In genomic region chr16:85420501-85421337, GRCh38 we compare ENCODE assay signal across 8 cellular contexts.
A peak's percentile ranks its signal among the peaks of the same experiment; 100 is the strongest.
DNase-seq lines count a peak whose midpoint lies in the region; ATAC-seq and TF ChIP-seq lines count a peak whose summit lies in the region.

No MANE protein-coding gene starts in this region.

- peak; percentile 17 for DNase-seq in BE2C
- DNase-seq in HAP-1 (ENCODE audit: low spot score in 2 of 2) = peak; percentile 42 to 82
- peak; percentile 77 for DNase-seq in RPMI8226
- DNase-seq in activated gamma-delta T cell treated with anti-CD3 and anti-CD28 coated beads, Interleukin-2, amount 50 U/mL, for 16 hours (ENCODE audit: low read depth) = peak; percentile 67
- DNase-seq in heart left ventricle = peak; percentile 44 to 82 (median 54)
- DNase-seq in stimulated activated CD4-positive, alpha-beta T cell treated with anti-CD3 and anti-CD28 coated beads, Interleukin-12 subunit alpha, Interleukin-12 subunit beta, amount 100 ng/mL, for 24 hours (ENCODE audit: low read depth in 2 of 2) = peak; percentile 57 to 59
- no peak for DNase-seq in NCI-H1092 treated with DMSO at 0.1 percent for 48 hours (lab: John Stamatoyannopoulos, UW)
- no peak for DNase-seq in NCI-H187 treated with DMSO at 0.1 percent for 48 hours (lab: John Stamatoyannopoulos, UW)

- H3K27me3 ChIP-seq in BE2C (no peaks in the 10 kb centered on the region), HAP-1 (ENCODE audit: low read depth) (no peaks in the 10 kb centered on the region), heart left ventricle (no peaks in the 10 kb centered on the region)

- peak in 1 of 2 donors; percentile 35 for TF ChIP-seq POLR2A in heart left ventricle (IDR thresholded peaks at IDR 0.05)

- H3K27ac ChIP-seq in heart left ventricle = no peak overlapping the region

- in situ Hi-C loops in HAP-1 (cut with MboI; ENCODE audit: low sequenced_read_pairs) = no loop called here

- H3K4me3 ChIP-seq in BE2C (ENCODE audit: low read depth, low read length) (no peak overlapping the region), HAP-1 (no peak overlapping the region), heart left ventricle (no peak overlapping the region)

- intact Hi-C loops in heart left ventricle (cut with DNase I) = loop anchor here (1.0 to 10.0 kb wide), 12 partner anchors 64 to 306 kb away; partner anchors contain the start of gene CIBAR2 (in 1 of the 10)

- H3K36me3 ChIP-seq in BE2C = no peaks in the 10 kb centered on the region
- H3K36me3 ChIP-seq in HAP-1 (replicated peaks) = no peaks in the 10 kb centered on the region
- H3K36me3 ChIP-seq in heart left ventricle = no peaks in the 10 kb centered on the region

- TF ChIP-seq CTCF in BE2C (IDR thresholded peaks at IDR 0.05; ENCODE audit: low read depth, low read length) (peak; percentile 49), heart left ventricle (IDR thresholded peaks at IDR 0.05) (peak in 11 of 12 donors; percentile 98 to 100 (median 100))

- H3K9me3 ChIP-seq in BE2C = no peaks in the 10 kb centered on the region
- no peaks in the 10 kb centered on the region for H3K9me3 ChIP-seq in HAP-1
- H3K9me3 ChIP-seq in heart left ventricle = no peaks in the 10 kb centered on the region

- ATAC-seq in heart left ventricle = peak in 3 of 4 donors; percentile 48 to 71 (median 68)

- WGBS in heart left ventricle, 4 donors = 37 to 61% (median 42%) methylated on average over 27 to 42 of the region's 42 CpGs

- H3K4me1 ChIP-seq in BE2C (peaks cover 49% of the 10 kb centered on the region), HAP-1 (no peaks in the 10 kb centered on the region; the same call in 1 of the 2 replicates), heart left ventricle (peaks cover 0 to 18% (median 3%) of the 10 kb centered on the region in 12 donors)

Comparison
In these comparisons a context has a peak if more than half of its experiments do, and no peak if none do; other contexts are left out.
1. DNase-seq: peak in BE2C (single experiment), HAP-1 (2 of 2), RPMI8226 (single experiment), activated gamma-delta T cell treated with anti-CD3 and anti-CD28 coated beads, Interleukin-2, amount 50 U/mL, for 16 hours (single experiment), heart left ventricle (5 of 5) and stimulated activated CD4-positive, alpha-beta T cell treated with anti-CD3 and anti-CD28 coated beads, Interleukin-12 subunit alpha, Interleukin-12 subunit beta, amount 100 ng/mL, for 24 hours (2 of 2); none in NCI-H1092 treated with DMSO at 0.1 percent for 48 hours (single experiment) and NCI-H187 treated with DMSO at 0.1 percent for 48 hours (single experiment).